ENCODE assay signal across 18 cellular contexts in the genomic region with DNA sequence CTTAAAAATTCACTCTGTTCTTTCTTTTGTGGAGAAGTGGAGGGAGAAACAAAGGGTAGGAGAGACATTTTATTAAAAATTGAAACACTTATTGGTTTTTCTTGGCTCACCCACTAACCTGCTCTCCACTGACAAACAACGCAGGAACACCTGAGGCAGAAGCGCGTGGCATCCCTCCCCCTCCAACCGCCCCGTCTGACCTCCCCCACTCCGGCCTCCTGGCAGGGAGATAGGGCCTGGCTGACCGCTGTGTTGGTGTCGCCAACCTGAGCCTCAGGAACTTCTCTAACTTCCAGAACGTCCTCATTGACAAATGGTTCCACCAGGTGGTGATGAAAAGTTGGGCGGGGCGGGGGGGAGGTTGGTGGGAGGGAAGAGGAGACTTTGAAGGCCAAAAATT. TPM values are rescaled to one million over a fixed set of nuclear protein-coding genes. Genes with fewer than 3 reads are reported as not detected.
"Had no signal": no experiment of that assay in that cellular context is flagged by ENCODE, and none has a peak within 500 bp of the region (broad histone marks: within the 10 kb centered on the region; RNA-seq: fewer than 3 reads in every experiment).

No MANE protein-coding gene starts in this region.

- H3K36me3 Mint-ChIP-seq: activated CD8-positive, alpha-beta memory T cell treated with anti-CD3 and anti-CD28 coated beads, Interleukin-2, amount 10 ng/mL, durations not matched to agents 7 days and 5 days; activated naive CD8-positive, alpha-beta T cell; naive thymus-derived CD8-positive, alpha-beta T cell had no signal

- DNase-seq: activated CD4-positive, alpha-beta T cell treated with anti-CD3 and anti-CD28 coated beads, Interleukin-2, amount 50 U/mL, for 48 hours; activated CD4-positive, CD25-positive, alpha-beta regulatory T cell treated with anti-CD3 and anti-CD28 coated beads, Interleukin-2, amount 50 U/mL, for 72 hours; activated CD8-positive, alpha-beta memory T cell treated with anti-CD3 and anti-CD28 coated beads, Interleukin-2, amount 10 ng/mL, durations not matched to agents 7 days and 5 days; activated gamma-delta T cell; activated T-cell treated with anti-CD3 and anti-CD28 coated beads, Interleukin-2, amount 50 U/mL, for 4 hours; amygdala; cerebellar nuclear complex; dermis blood vessel endothelial cell; erythroblast; hypothalamus; naive thymus-derived CD8-positive, alpha-beta T cell; occipital lobe; psoas muscle; stimulated activated CD4-positive, alpha-beta T cell treated with anti-CD3 and anti-CD28 coated beads, Interleukin-4, amount 100 ng/mL, for 1 hour; stimulated activated CD8-positive, alpha-beta memory T cell treated with anti-CD3 and anti-CD28 coated beads, Interleukin-4, amount 100 ng/mL, for 48 hours; stimulated activated naive CD8-positive, alpha-beta T cell treated with anti-CD3 and anti-CD28 coated beads, Interleukin-15, Interleukin-2, amounts not matched to agents 100 U/mL and 50 U/mL, for 24 hours had no signal

- H3K4me3 ChIP-seq: psoas muscle had no signal

- H3K4me1 ChIP-seq: psoas muscle had no signal

- H3K4me1 Mint-ChIP-seq: activated CD8-positive, alpha-beta memory T cell treated with anti-CD3 and anti-CD28 coated beads, Interleukin-2, amount 10 ng/mL, durations not matched to agents 7 days and 5 days; naive thymus-derived CD8-positive, alpha-beta T cell had no signal

- H3K9me3 Mint-ChIP-seq: activated T-cell treated with anti-CD3 and anti-CD28 coated beads, Interleukin-2, amount 50 U/mL, for 4 hours; brain; naive thymus-derived CD8-positive, alpha-beta T cell had no signal

- H3K27ac Mint-ChIP-seq: activated CD8-positive, alpha-beta memory T cell treated with anti-CD3 and anti-CD28 coated beads, Interleukin-2, amount 10 ng/mL, durations not matched to agents 7 days and 5 days; activated naive CD8-positive, alpha-beta T cell had no signal

- H3K27me3 Mint-ChIP-seq: brain had no signal

- H3K9me3 ChIP-seq: psoas muscle had no signal

- H3K4me3 Mint-ChIP-seq: activated CD8-positive, alpha-beta memory T cell treated with anti-CD3 and anti-CD28 coated beads, Interleukin-2, amount 10 ng/mL, durations not matched to agents 7 days and 5 days; activated naive CD8-positive, alpha-beta T cell; activated T-cell treated with anti-CD3 and anti-CD28 coated beads, Interleukin-2, amount 50 U/mL, for 4 hours; naive thymus-derived CD8-positive, alpha-beta T cell had no signal

- H3K27ac ChIP-seq: psoas muscle had no signal

RNA-seq across cellular contexts. Expression of gene IL17RD, which starts 22.8 kb away (rescaled TPM):
- total RNA-seq: naive thymus-derived CD8-positive, alpha-beta T cell had no signal
- polyA plus RNA-seq: naive thymus-derived CD8-positive, alpha-beta T cell had no signal

RNA-seq across cellular contexts. Expression of gene HESX1, which starts 57.4 kb away (rescaled TPM):
- total RNA-seq: activated T-cell treated with anti-CD3 and anti-CD28 coated beads, Interleukin-2, amount 50 U/mL, for 4 hours had no signal
